ENCODE assay signal across 30 cellular contexts in genomic region chr4:7897811-7898210, GRCh38. TPM values are rescaled to one million over a fixed set of nuclear protein-coding genes. Genes with fewer than 3 reads are reported as not detected.
DNase-seq lines count a peak whose midpoint lies in the region; ATAC-seq and TF ChIP-seq lines count a peak whose summit lies in the region.
"Had no signal": no experiment of that assay in that cellular context is flagged by ENCODE, and none has a peak within 500 bp of the region (broad histone marks: within the 10 kb centered on the region; RNA-seq: fewer than 3 reads in every experiment).

No MANE protein-coding gene starts in this region.

- intact Hi-C loops in esophagus muscularis mucosa (cut with DNase I), result no loop called here
- intact Hi-C loops in body of pancreas (cut with DNase I), result no loop called here
- intact Hi-C loops in activated CD8-positive, alpha-beta T cell treated with anti-CD3 and anti-CD28 coated beads for 36 hours (cut with micrococcal nuclease), result no loop called here

- H3K27me3 Mint-ChIP-seq in activated CD4-positive, alpha-beta T cell treated with anti-CD3 and anti-CD28 coated beads, Interleukin-2, amount 10 ng/mL, durations not matched to agents 7 days and 5 days, result no peaks in the 10 kb centered on the region
- H3K27me3 Mint-ChIP-seq in activated CD8-positive, alpha-beta T cell treated with anti-CD3 and anti-CD28 coated beads for 36 hours, result peaks cover 2% of the 10 kb centered on the region
- H3K27me3 Mint-ChIP-seq: activated naive CD8-positive, alpha-beta T cell treated with anti-CD3 and anti-CD28 coated beads for 36 hours; CD4-positive, alpha-beta T cell; central memory CD8-positive, alpha-beta T cell had no signal

- H3K4me2 ChIP-seq in osteoblast (ENCODE audit: insufficient read depth, low read length), result no peak overlapping the region

- WGBS in esophagus muscularis mucosa, result 86% methylated on average over 7 of the region's 7 CpGs
- WGBS in body of pancreas, 2 donors, result 85 to 93% methylated on average over 7 of the region's 7 CpGs

- peaks cover 98% of the 10 kb centered on the region for H3K79me2 ChIP-seq in osteoblast (ENCODE audit: insufficient read depth, low read length)

- DNase-seq in ELR (ENCODE audit: low read depth) (peak; percentile 63), RPMI7951 (ENCODE audit: low read depth) (peak; percentile 17), esophagus muscularis mucosa (ENCODE audit: extremely low spot score) (no peak), osteoblast (ENCODE audit: insufficient read length, low spot score, missing footprints) (no peak), body of pancreas (no peak), midbrain (lab: John Stamatoyannopoulos, UW) (no peak)
- no peak for DNase-seq in activated CD4-positive, alpha-beta T cell treated with anti-CD3 and anti-CD28 coated beads, Interleukin-2, amount 10 ng/mL, durations not matched to agents 7 days and 5 days
- no peak for DNase-seq in activated CD8-positive, alpha-beta T cell treated with anti-CD3 and anti-CD28 coated beads for 36 hours
- DNase-seq: activated CD4-positive, alpha-beta T cell treated with anti-CD3 and anti-CD28 coated beads for 48 hours; activated gamma-delta T cell; activated naive CD8-positive, alpha-beta T cell treated with anti-CD3 and anti-CD28 coated beads for 36 hours; activated T-cell treated with anti-CD3 and anti-CD28 coated beads, Interleukin-2, amount 50 U/mL, for 1 hour; aorta; CD4-positive, alpha-beta T cell; DND-41; hippocampal formation; KG1; MG63; NCI-H1105 treated with DMSO at 0.1 percent for 48 hours; NCI-H187 treated with DMSO at 0.1 percent for 48 hours; NCI-H524 treated with DMSO at 0.1 percent for 48 hours; posterior cingulate gyrus; right cardiac atrium; Right ventricle myocardium superior; stimulated activated CD4-positive, alpha-beta T cell treated with anti-CD3 and anti-CD28 coated beads, Interleukin-1b, Interleukin-23, amount 100 ng/mL, for 48 hours; thyroid gland had no signal

- ATAC-seq in body of pancreas, result no peak
- no peak for ATAC-seq in activated CD8-positive, alpha-beta T cell treated with anti-CD3 and anti-CD28 coated beads for 36 hours
- ATAC-seq: right cardiac atrium had no signal

- TF ChIP-seq CTCF in esophagus muscularis mucosa (IDR thresholded peaks at IDR 0.05) (no peak), osteoblast (IDR thresholded peaks at IDR 0.05; ENCODE audit: extremely low read depth, low read depth, low read length) (no peak), body of pancreas (IDR thresholded peaks at IDR 0.05) (no peak)
- TF ChIP-seq CTCF in activated CD8-positive, alpha-beta T cell treated with anti-CD3 and anti-CD28 coated beads for 36 hours (IDR thresholded peaks at IDR 0.05), result no peak

- CTCF ChIA-PET in activated CD4-positive, alpha-beta T cell treated with anti-CD3 and anti-CD28 coated beads, Interleukin-2, amount 10 ng/mL, durations not matched to agents 7 days and 5 days (lab: Charles Lee), result no interaction called here
- CTCF ChIA-PET in activated CD8-positive, alpha-beta T cell treated with anti-CD3 and anti-CD28 coated beads for 36 hours (lab: Charles Lee), result no interaction called here

- H3K4me3 ChIP-seq in esophagus muscularis mucosa, result no peak overlapping the region
- no peak overlapping the region for H3K4me3 ChIP-seq in osteoblast (ENCODE audit: insufficient read depth, low read length)
- H3K4me3 ChIP-seq in body of pancreas, result no peak overlapping the region
- H3K4me3 ChIP-seq: MG63, thyroid gland had no signal

- H3K27me3 ChIP-seq in esophagus muscularis mucosa, result no peaks in the 10 kb centered on the region
- no peaks in the 10 kb centered on the region for H3K27me3 ChIP-seq in osteoblast (ENCODE audit: insufficient read depth, low read length)
- H3K27me3 ChIP-seq in body of pancreas, result no peaks in the 10 kb centered on the region
- H3K27me3 ChIP-seq: MG63, thyroid gland had no signal

- TF ChIP-seq POLR2A in esophagus muscularis mucosa (IDR thresholded peaks at IDR 0.05; ENCODE audit: low read depth) (no peak), body of pancreas (IDR thresholded peaks at IDR 0.05) (no peak)

- POLR2A ChIA-PET in activated CD4-positive, alpha-beta T cell treated with anti-CD3 and anti-CD28 coated beads, Interleukin-2, amount 10 ng/mL, durations not matched to agents 7 days and 5 days (lab: Charles Lee), result no interaction called here
- POLR2A ChIA-PET in activated CD8-positive, alpha-beta T cell treated with anti-CD3 and anti-CD28 coated beads for 36 hours (lab: Charles Lee), result no interaction called here

- peaks cover 3% of the 10 kb centered on the region for H3K36me3 Mint-ChIP-seq in activated CD4-positive, alpha-beta T cell treated with anti-CD3 and anti-CD28 coated beads, Interleukin-2, amount 10 ng/mL, durations not matched to agents 7 days and 5 days (ENCODE audit: low read depth)
- H3K36me3 Mint-ChIP-seq in activated CD8-positive, alpha-beta T cell treated with anti-CD3 and anti-CD28 coated beads for 36 hours (ENCODE audit: low read depth), result peaks cover 2% of the 10 kb centered on the region
- H3K36me3 Mint-ChIP-seq: memory B cell had no signal

- H3K9me3 Mint-ChIP-seq in activated CD4-positive, alpha-beta T cell treated with anti-CD3 and anti-CD28 coated beads, Interleukin-2, amount 10 ng/mL, durations not matched to agents 7 days and 5 days, result no peaks in the 10 kb centered on the region
- no peaks in the 10 kb centered on the region for H3K9me3 Mint-ChIP-seq in activated CD8-positive, alpha-beta T cell treated with anti-CD3 and anti-CD28 coated beads for 36 hours
- H3K9me3 Mint-ChIP-seq: activated naive CD8-positive, alpha-beta T cell treated with anti-CD3 and anti-CD28 coated beads for 36 hours; CD4-positive, alpha-beta T cell; central memory CD8-positive, alpha-beta T cell; dendritic cell treated with granulocyte-macrophage colony-stimulating factor and Interleukin-4, amounts not matched to agents 40 ng/mL and 50 ng/mL, for 4 days; memory B cell; stimulated activated naive CD8-positive, alpha-beta T cell treated with anti-CD3 and anti-CD28 coated beads, Interleukin-15, Interleukin-2, amounts not matched to agents 100 ng/mL and 50 ng/mL, for 24 hours had no signal

- no peak overlapping the region for H3K27ac Mint-ChIP-seq in activated CD4-positive, alpha-beta T cell treated with anti-CD3 and anti-CD28 coated beads, Interleukin-2, amount 10 ng/mL, durations not matched to agents 7 days and 5 days
- H3K27ac Mint-ChIP-seq in activated CD8-positive, alpha-beta T cell treated with anti-CD3 and anti-CD28 coated beads for 36 hours, result no peak overlapping the region
- H3K27ac Mint-ChIP-seq: activated naive CD8-positive, alpha-beta T cell treated with anti-CD3 and anti-CD28 coated beads for 36 hours; CD4-positive, alpha-beta T cell; dendritic cell treated with granulocyte-macrophage colony-stimulating factor and Interleukin-4, amounts not matched to agents 40 ng/mL and 50 ng/mL, for 4 days; memory B cell; stimulated activated naive CD8-positive, alpha-beta T cell treated with anti-CD3 and anti-CD28 coated beads, Interleukin-15, Interleukin-2, amounts not matched to agents 100 ng/mL and 50 ng/mL, for 24 hours had no signal

- H3K9me3 ChIP-seq in esophagus muscularis mucosa (no peaks in the 10 kb centered on the region), osteoblast (ENCODE audit: low read depth, low read length) (no peaks in the 10 kb centered on the region), body of pancreas (no peaks in the 10 kb centered on the region)
- H3K9me3 ChIP-seq: MG63, thyroid gland had no signal

- peaks cover 3 to 88% (median 66%) of the 10 kb centered on the region in 4 donors for H3K4me1 ChIP-seq in esophagus muscularis mucosa
- peaks cover 55% of the 10 kb centered on the region for H3K4me1 ChIP-seq in osteoblast (ENCODE audit: insufficient read depth, low read length)
- H3K4me1 ChIP-seq in body of pancreas, result no peaks in the 10 kb centered on the region
- H3K4me1 ChIP-seq: thyroid gland had no signal

- peaks cover 3% of the 10 kb centered on the region for H4K20me1 ChIP-seq in osteoblast (ENCODE audit: insufficient read depth, low read length)

- H3K27ac ChIP-seq in esophagus muscularis mucosa (replicated peaks in 1 of 4), result peak overlapping the region; percentile 25 to 92 (median 72)
- H3K27ac ChIP-seq in osteoblast (ENCODE audit: low read depth, low read length), result peak overlapping the region; percentile 42
- no peak overlapping the region for H3K27ac ChIP-seq in body of pancreas
- H3K27ac ChIP-seq: thyroid gland had no signal

- no peaks in the 10 kb centered on the region for H3K36me3 ChIP-seq in esophagus muscularis mucosa
- H3K36me3 ChIP-seq in osteoblast (ENCODE audit: insufficient read depth, low read length), result peaks cover 47% of the 10 kb centered on the region
- no peaks in the 10 kb centered on the region for H3K36me3 ChIP-seq in body of pancreas (replicated peaks in 1 of 2; ENCODE audit: insufficient read depth in 1 of 2, low read depth in 2 of 2)
- H3K36me3 ChIP-seq: MG63, thyroid gland had no signal

- no peak for TF ChIP-seq EP300 in esophagus muscularis mucosa (IDR thresholded peaks at IDR 0.05)

- peaks cover 10% of the 10 kb centered on the region for H3K4me1 Mint-ChIP-seq in activated CD4-positive, alpha-beta T cell treated with anti-CD3 and anti-CD28 coated beads, Interleukin-2, amount 10 ng/mL, durations not matched to agents 7 days and 5 days
- peaks cover 21% of the 10 kb centered on the region for H3K4me1 Mint-ChIP-seq in activated CD8-positive, alpha-beta T cell treated with anti-CD3 and anti-CD28 coated beads for 36 hours (ENCODE audit: low read depth)
- H3K4me1 Mint-ChIP-seq: memory B cell had no signal

- no peak overlapping the region for H3K4me3 Mint-ChIP-seq in activated CD4-positive, alpha-beta T cell treated with anti-CD3 and anti-CD28 coated beads, Interleukin-2, amount 10 ng/mL, durations not matched to agents 7 days and 5 days
- H3K4me3 Mint-ChIP-seq in activated CD8-positive, alpha-beta T cell treated with anti-CD3 and anti-CD28 coated beads for 36 hours, result no peak overlapping the region
- H3K4me3 Mint-ChIP-seq: activated naive CD8-positive, alpha-beta T cell treated with anti-CD3 and anti-CD28 coated beads for 36 hours; CD4-positive, alpha-beta T cell; central memory CD8-positive, alpha-beta T cell; dendritic cell treated with granulocyte-macrophage colony-stimulating factor and Interleukin-4, amounts not matched to agents 40 ng/mL and 50 ng/mL, for 4 days; memory B cell; stimulated activated naive CD8-positive, alpha-beta T cell treated with anti-CD3 and anti-CD28 coated beads, Interleukin-15, Interleukin-2, amounts not matched to agents 100 ng/mL and 50 ng/mL, for 24 hours had no signal

- no peak overlapping the region for H2AFZ ChIP-seq in osteoblast (ENCODE audit: low read length)

RNA-seq across cellular contexts. Expression of gene AFAP1, which starts 41.9 kb away (rescaled TPM):
- 31.4 and 33.0 TPM in 2 replicates for total RNA-seq in RPMI7951 (2014; rRNA removed; shearing (Covaris generic))
- total RNA-seq in esophagus muscularis mucosa (10 to 100 TPM; 37.8 to 71.3 (median 50.9) TPM), osteoblast (101 and 106 TPM in 2 replicates), body of pancreas (10 to 100 TPM in 1 of 2 donors, 1 to 10 TPM in 1; 9.6 to 35.3 TPM)
- total RNA-seq in activated CD4-positive, alpha-beta T cell treated with anti-CD3 and anti-CD28 coated beads, Interleukin-2, amount 10 ng/mL, durations not matched to agents 7 days and 5 days, result 1 to 10 TPM; 7.1 to 7.9 TPM
- total RNA-seq in activated CD8-positive, alpha-beta T cell treated with anti-CD3 and anti-CD28 coated beads for 36 hours, result 10 to 100 TPM; 25.5 to 26.5 TPM

Comparison
In these comparisons a context has a peak if more than half of its experiments do, and no peak if none do; other contexts are left out.
1. DNase-seq: peak in ELR (single experiment) and RPMI7951 (single experiment); none in esophagus muscularis mucosa (single experiment), osteoblast (single experiment), body of pancreas (0 of 4), activated CD4-positive, alpha-beta T cell treated with anti-CD3 and anti-CD28 coated beads, Interleukin-2, amount 10 ng/mL, durations not matched to agents 7 days and 5 days (single experiment), activated CD8-positive, alpha-beta T cell treated with anti-CD3 and anti-CD28 coated beads for 36 hours (single experiment) and midbrain (single experiment).
2. H3K27ac ChIP-seq: peak in esophagus muscularis mucosa (4 of 4) and osteoblast (single experiment); none in body of pancreas (0 of 4).